8 cellular contexts compared by ENCODE assay signal in the genomic region with DNA sequence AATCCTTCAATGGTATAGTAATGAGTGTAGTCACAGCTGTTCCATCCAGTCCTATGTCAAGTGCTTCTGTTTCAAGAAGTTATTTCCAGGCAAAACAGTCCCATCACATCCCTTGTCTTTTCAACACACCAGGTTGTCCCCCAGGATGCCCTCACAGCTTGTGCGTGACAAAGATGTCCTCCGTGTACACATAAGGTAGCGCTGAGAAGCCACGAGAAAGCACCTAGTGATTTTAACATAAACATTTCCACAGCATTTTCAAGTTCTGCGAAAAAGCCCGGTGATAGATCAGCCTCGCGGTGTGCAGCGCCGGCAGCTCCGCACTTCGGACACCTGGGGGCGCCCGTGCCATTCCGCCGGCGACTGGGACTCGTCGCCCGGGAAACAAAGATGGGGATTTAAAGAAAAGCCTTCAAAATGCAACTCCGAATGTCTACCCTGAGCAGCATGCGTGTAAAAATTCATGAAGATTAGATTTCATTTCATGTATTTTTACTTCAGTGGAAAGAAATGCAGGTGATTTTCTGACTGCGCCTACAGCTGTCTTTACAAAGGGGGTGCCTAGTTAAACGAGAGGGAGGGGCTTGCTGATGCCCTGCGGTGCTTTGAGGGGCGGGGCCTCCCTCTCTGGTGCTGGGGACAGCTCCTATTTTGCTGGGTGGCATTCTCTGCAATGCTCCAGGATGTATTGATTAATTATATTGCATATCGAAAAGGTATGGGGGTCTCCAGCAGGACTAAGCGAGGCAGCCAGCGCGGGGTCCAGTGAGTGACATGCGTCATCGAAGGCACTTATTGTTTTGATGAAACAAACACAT. TPM values are rescaled to one million over a fixed set of nuclear protein-coding genes. Genes with fewer than 3 reads are reported as not detected.
A peak's percentile ranks its signal among the peaks of the same experiment; 100 is the strongest.
DNase-seq lines count a peak whose midpoint lies in the region; ATAC-seq and TF ChIP-seq lines count a peak whose summit lies in the region.

No MANE protein-coding gene starts in this region.

- intact Hi-C loops in right lobe of liver (cut with DNase I), result loop anchor here (5.0 to 10.0 kb wide), 2 partner anchors 154 to 1296 kb away; no protein-coding TSS in a partner anchor

- H3K4me1 ChIP-seq in right lobe of liver, result no peaks in the 10 kb centered on the region

- DNase-seq in NCI-H2227 (lab: John Stamatoyannopoulos, UW; ENCODE audit: unreplicated experiment) (peak; percentile 78), dermis blood vessel endothelial cell (peak; percentile 71), right lobe of liver (peak; percentile 67 to 78 (median 75))
- peak; percentile 26 to 41 for DNase-seq in activated CD4-positive, alpha-beta T cell treated with anti-CD3 and anti-CD28 coated beads for 4 hours
- peak; percentile 6 for DNase-seq in stimulated activated CD8-positive, alpha-beta memory T cell treated with anti-CD3 and anti-CD28 coated beads, Interleukin-12 subunit alpha, Interleukin-12 subunit beta, amount 100 ng/mL, for 4 hours (ENCODE audit: low read depth)

- H3K36me3 ChIP-seq in right lobe of liver, result no peaks in the 10 kb centered on the region

- TF ChIP-seq CTCF in 22Rv1 (IDR thresholded peaks at IDR 0.05) (peak; percentile 98), GM12875 (IDR thresholded peaks at IDR 0.05; ENCODE audit: borderline replicate concordance, insufficient read depth, low read depth, low read length) (peak; percentile 93), right lobe of liver (IDR thresholded peaks at IDR 0.05) (peak; percentile 80 to 97 (median 96))

- ATAC-seq in HG03039 (IDR thresholded peaks at IDR 0.05; ENCODE audit: unreplicated experiment) (peak; percentile 55), right lobe of liver (peak; percentile 69 to 86 (median 82))

- H3K27ac ChIP-seq in 22Rv1, result no peak overlapping the region
- H3K27ac ChIP-seq in right lobe of liver, result no peak overlapping the region

- H3K4me3 ChIP-seq in GM12875 (ENCODE audit: low read depth, low read length), result no peak overlapping the region
- no peak overlapping the region for H3K4me3 ChIP-seq in right lobe of liver

- WGBS in right lobe of liver (ENCODE audit: insufficient coverage, low coverage, low lambda C conversion rate, missing lambda C conversion rate), result 4% methylated on average over 28 of the region's 32 CpGs

- no peaks in the 10 kb centered on the region for H3K9me3 ChIP-seq in right lobe of liver

- TF ChIP-seq POLR2A in right lobe of liver (IDR thresholded peaks at IDR 0.05), result no peak

- H3K27me3 ChIP-seq in right lobe of liver, result no peaks in the 10 kb centered on the region

RNA-seq across cellular contexts. Expression of a gene that starts 49.9 kb away (rescaled TPM):
- total RNA-seq in dermis blood vessel endothelial cell, result not detected in 2 replicates
- not detected for total RNA-seq in right lobe of liver

Comparison
In these comparisons a context has a peak if more than half of its experiments do, and no peak if none do; other contexts are left out.
1. DNase-seq: peak in every context shown above with its lines; median percentile 78 in NCI-H2227; 75 in right lobe of liver; 71 in dermis blood vessel endothelial cell; 34 in activated CD4-positive, alpha-beta T cell treated with anti-CD3 and anti-CD28 coated beads for 4 hours; 6 in stimulated activated CD8-positive, alpha-beta memory T cell treated with anti-CD3 and anti-CD28 coated beads, Interleukin-12 subunit alpha, Interleukin-12 subunit beta, amount 100 ng/mL, for 4 hours.